Comparison of ENCODE assay signal across 8 cellular contexts in the genomic region with DNA sequence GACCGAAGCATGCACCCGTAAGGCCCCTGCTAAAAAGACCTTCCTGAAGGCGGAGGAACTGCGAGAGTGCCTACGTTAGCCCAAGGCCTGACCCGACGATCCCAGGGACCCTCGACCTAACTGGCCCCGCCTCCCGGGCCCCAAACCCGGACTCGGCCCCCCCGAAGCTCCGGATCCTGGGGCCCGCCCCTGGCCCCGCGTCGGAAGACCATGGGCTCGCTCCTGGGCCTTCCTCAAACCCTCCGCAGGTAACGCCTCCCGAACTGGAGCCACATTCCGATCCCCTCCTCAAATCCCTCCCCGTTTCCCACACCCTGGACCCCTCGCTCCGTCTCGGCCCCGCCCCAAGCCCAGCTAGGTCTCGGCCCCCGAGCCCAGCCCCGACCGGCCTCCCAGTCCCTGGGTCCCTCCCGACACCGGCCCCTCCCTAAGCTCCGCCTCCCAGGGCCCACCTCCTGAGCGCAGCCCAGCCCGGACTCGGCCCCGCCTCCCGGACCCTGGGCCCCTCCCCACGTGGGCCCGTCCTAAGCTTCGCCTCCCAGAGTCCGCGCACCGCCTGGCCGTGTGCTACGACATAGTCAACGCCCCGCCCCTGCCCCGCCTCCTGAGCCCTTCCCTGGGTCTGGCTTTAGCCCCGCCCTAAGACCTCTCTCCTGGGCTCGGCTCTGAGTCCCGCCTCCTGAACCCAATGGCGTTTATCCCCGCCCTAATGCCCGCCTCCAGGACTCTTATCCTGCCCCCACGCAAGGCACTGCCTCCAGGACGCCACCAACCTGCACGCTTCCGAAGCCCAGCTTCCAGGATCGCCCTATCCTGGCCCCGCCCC. TPM values are rescaled to one million over a fixed set of nuclear protein-coding genes. Genes with fewer than 3 reads are reported as not detected.
DNase-seq lines count a peak whose midpoint lies in the region; ATAC-seq, FAIRE-seq and TF ChIP-seq lines count a peak whose summit lies in the region.
"Not testable (repeated sequence)": the region's sequence is repeated elsewhere in the genome, so short reads cannot be mapped to it uniquely, and the experiment has no call there.

No MANE protein-coding gene starts in this region.

- H3F3A ChIP-seq in GM23248 (ENCODE audit: insufficient read depth): not testable (repeated sequence)

- H3K36me3 ChIP-seq in GM23248 (ENCODE audit: low read depth); adrenal gland (replicated peaks in 1 of 2); muscle layer of colon (ENCODE audit: insufficient read depth, low read length): not testable (repeated sequence)

- H2AFZ ChIP-seq in GM23248: peak overlapping the region; percentile 87

- ATAC-seq in foreskin keratinocyte: peak; percentile 86

- peak overlapping the region; percentile 72 for H3K27ac ChIP-seq in GM23248
- H3K27ac ChIP-seq in adrenal gland: peak overlapping the region in 4 of 5 donors; percentile 61 to 95 (median 75)
- peak overlapping the region; percentile 83 for H3K27ac ChIP-seq in foreskin keratinocyte
- H3K27ac ChIP-seq in muscle layer of colon (ENCODE audit: low read depth, low read length): peak overlapping the region; percentile 70

- H3K9ac ChIP-seq in GM23248: peak overlapping the region; percentile 86
- peak overlapping the region; percentile 39 for H3K9ac ChIP-seq in muscle layer of colon (ENCODE audit: low read length)

- H3K9me3 ChIP-seq in GM23248 (ENCODE audit: low read depth); adrenal gland (replicated peaks in 1 of 3); muscle layer of colon (ENCODE audit: low read length): not testable (repeated sequence)

- H3K4me2 ChIP-seq in GM23248 (ENCODE audit: unreplicated experiment): peak overlapping the region; percentile 93

- not testable (repeated sequence) for H4K20me1 ChIP-seq in GM23248 (ENCODE audit: insufficient read depth)

- not testable (repeated sequence) for H3K27me3 ChIP-seq in GM23248 (replicated peaks; ENCODE audit: insufficient read depth); adrenal gland; foreskin keratinocyte; muscle layer of colon (ENCODE audit: control insufficient read depth in 1 of 2, insufficient read depth in 2 of 2, low read length in 2 of 2)

- WGBS in GM23248 (ENCODE audit: low coverage in 1 of 2, low lambda C conversion rate in 2 of 2, missing lambda C conversion rate in 2 of 2), 2 experiments: 0 to 2% methylated on average over 6 to 52 of the region's 63 CpGs
- WGBS in adrenal gland, 4 donors: 0 to 1% (median 1%) methylated on average over 5 to 63 of the region's 63 CpGs

- intact Hi-C loops in adrenal gland (cut with DNase I): not testable (repeated sequence)

- not testable (repeated sequence) for H3K4me1 ChIP-seq in GM23248 (ENCODE audit: insufficient read depth); adrenal gland (replicated peaks in 1 of 2); foreskin keratinocyte; muscle layer of colon (ENCODE audit: insufficient read depth, low read length)

- peak; percentile 97 for FAIRE-seq in TTC549 (lab: Jason Lieb, UNC)

- not testable (repeated sequence) for TF ChIP-seq CTCF in adrenal gland (IDR thresholded peaks at IDR 0.05); foreskin keratinocyte (conservative IDR thresholded peaks at IDR 0.05)

- not testable (repeated sequence) for H3K79me2 ChIP-seq in GM23248 (ENCODE audit: insufficient read depth)

- DNase-seq in C1 segment of cervical spinal cord (lab: John Stamatoyannopoulos, UW) (peak; percentile 58 to 99 (median 96)), GM23248 (peak; percentile 95), NCI-H146 (lab: John Stamatoyannopoulos, UW) (peak; percentile 14), adrenal gland (peak; percentile 98 to 99 (median 99)), foreskin keratinocyte (peak; percentile 75 to 94)
- DNase-seq in stimulated activated CD8-positive, alpha-beta memory T cell treated with anti-CD3 and anti-CD28 coated beads, Interleukin-12 subunit alpha, Interleukin-12 subunit beta, amount 100 ng/mL, for 1 hour (ENCODE audit: low read depth): peak; percentile 86

- in situ Hi-C loops in GM23248 (cut with MboI): not testable (repeated sequence)

- not testable (repeated sequence) for H3K9me2 ChIP-seq in GM23248 (ENCODE audit: insufficient read depth)

- peak overlapping the region; percentile 80 for H3K4me3 ChIP-seq in GM23248
- peak overlapping the region in 3 of 4 donors; percentile 11 to 70 (median 49) for H3K4me3 ChIP-seq in adrenal gland
- H3K4me3 ChIP-seq in muscle layer of colon (ENCODE audit: low read depth in 1 of 2, low read length in 2 of 2): peak overlapping the region; percentile 45 to 66

- TF ChIP-seq POLR2A in adrenal gland (IDR thresholded peaks at IDR 0.05): not testable (repeated sequence)

RNA-seq across cellular contexts. Expression of gene FAM90A26, which starts 17.8 kb away (rescaled TPM):
- not detected in 2 replicates for total RNA-seq in GM23248 (2014; rRNA removed; shearing (Covaris generic))
- polyA plus RNA-seq in GM23248 (2016; fragmentation: Nextera tagmentation; extraction: Ambion mirVana): not detected in 2 replicates
- not detected for total RNA-seq in adrenal gland
- polyA plus RNA-seq in adrenal gland: not detected
- not detected in 2 replicates for total RNA-seq in foreskin keratinocyte
- not detected in 2 replicates for polyA plus RNA-seq in foreskin keratinocyte

RNA-seq across cellular contexts. Expression of gene USP17L10, which starts 58.1 kb away (rescaled TPM):
- total RNA-seq in GM23248 (2014; rRNA removed; shearing (Covaris generic)): not detected in 2 replicates
- not detected in 2 replicates for polyA plus RNA-seq in GM23248 (2016; fragmentation: Nextera tagmentation; extraction: Ambion mirVana)
- total RNA-seq in adrenal gland: not detected
- polyA plus RNA-seq in adrenal gland: not detected
- total RNA-seq in foreskin keratinocyte: not detected in 2 replicates
- not detected in 2 replicates for polyA plus RNA-seq in foreskin keratinocyte

Comparison
In these comparisons a context has a peak if more than half of its experiments do, and no peak if none do; other contexts are left out.
1. Peak in every context shown above with its lines: DNase-seq, ATAC-seq, H3K4me3 ChIP-seq and H3K27ac ChIP-seq.
2. DNase-seq: peak in every context shown above with its lines; median percentile 99 in adrenal gland; 96 in C1 segment of cervical spinal cord; 95 in GM23248; 86 in stimulated activated CD8-positive, alpha-beta memory T cell treated with anti-CD3 and anti-CD28 coated beads, Interleukin-12 subunit alpha, Interleukin-12 subunit beta, amount 100 ng/mL, for 1 hour; 84 in foreskin keratinocyte; 14 in NCI-H146.